In the genomic region with DNA sequence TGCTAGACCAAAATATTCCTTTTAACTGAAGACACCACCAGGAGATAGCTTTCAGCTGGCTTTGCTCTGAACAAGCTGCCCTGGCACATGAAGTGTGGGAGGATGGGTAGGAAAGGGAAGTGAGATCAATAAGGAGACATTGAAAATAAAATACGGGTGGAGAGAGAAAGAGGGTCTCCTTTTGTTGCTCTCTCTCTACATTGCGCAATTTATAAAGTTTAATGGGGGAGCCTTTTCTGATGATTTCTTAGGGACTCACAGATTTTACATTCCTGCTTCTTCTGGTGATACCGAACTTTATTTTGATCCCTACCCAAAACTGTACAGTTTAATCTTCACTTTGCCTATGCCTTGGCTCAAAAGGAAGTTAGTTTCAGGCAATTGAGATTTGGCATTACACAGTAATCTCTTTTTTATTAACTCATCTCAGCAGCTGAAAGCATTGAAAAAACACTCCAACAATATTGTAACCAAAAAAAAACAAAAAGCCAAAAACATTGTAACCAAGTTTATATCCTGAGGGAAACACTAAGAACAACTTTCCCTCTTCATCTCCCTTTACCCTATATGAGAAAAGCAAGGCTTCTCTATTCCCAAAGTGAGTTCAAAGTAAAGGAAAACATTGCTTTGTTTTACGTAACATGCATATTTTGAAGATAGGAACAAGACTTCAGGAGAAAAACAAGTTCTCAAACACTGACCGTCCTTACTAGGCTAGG, we compare ENCODE assay signal across 2 cellular contexts.
TF ChIP-seq lines count a peak whose summit lies in the region.

No MANE protein-coding gene starts in this region.

TF ChIP-seq in HepG2, 621 proteins besides CTCF, POLR2A, EP300 and RAD21:
- TF ChIP-seq CEBPB (IDR thresholded peaks at IDR 0.05; ENCODE audit: borderline replicate concordance, low read depth, low read length) (peak; percentile 74), CREM (IDR thresholded peaks at IDR 0.05) (0 out of 2 replicates have a peak, but pooled peaks have one; percentile 11), CREM (CRISPR knock-in tag; IDR thresholded peaks at IDR 0.05) (no peak), PPARG (CRISPR knock-in tag; conservative IDR thresholded peaks at IDR 0.05) (0 out of 2 replicates have a peak, but pooled peaks have one; percentile 24), MED1 (CRISPR knock-in tag; IDR thresholded peaks at IDR 0.05) (0 out of 2 replicates have a peak, but pooled peaks have one; percentile 14), FOXJ3 (CRISPR knock-in tag; IDR thresholded peaks at IDR 0.05; ENCODE audit: borderline replicate concordance) (0 out of 2 replicates have a peak, but pooled peaks have one; percentile 34), NCOA2 (CRISPR knock-in tag; IDR thresholded peaks at IDR 0.05) (peak; percentile 21; the same call in 1 of the 2 replicates), RBFOX2 (IDR thresholded peaks at IDR 0.05; ENCODE audit: low read depth, low read length) (0 out of 2 replicates have a peak, but pooled peaks have one; percentile 9), DNMT3B (CRISPR knock-in tag; conservative IDR thresholded peaks at IDR 0.05) (no peak), ZNF430 (CRISPR knock-in tag; IDR thresholded peaks at IDR 0.05) (no peak), ISL2 (CRISPR knock-in tag; IDR thresholded peaks at IDR 0.05) (0 out of 2 replicates have a peak, but pooled peaks have one; percentile 35), SOX13 (IDR thresholded peaks at IDR 0.05) (no peak), SOX13 (CRISPR knock-in tag; conservative IDR thresholded peaks at IDR 0.05 in 1 of 2, IDR thresholded peaks at IDR 0.05 in 1 of 2) (peak in 1 of 2 experiments; percentile 44; a peak in 1 of 4 replicates), TCF12 (IDR thresholded peaks at IDR 0.05) (no peak), TCF12 (CRISPR knock-in tag; IDR thresholded peaks at IDR 0.05) (no peak)
- TF ChIP-seq, protein P1, sequence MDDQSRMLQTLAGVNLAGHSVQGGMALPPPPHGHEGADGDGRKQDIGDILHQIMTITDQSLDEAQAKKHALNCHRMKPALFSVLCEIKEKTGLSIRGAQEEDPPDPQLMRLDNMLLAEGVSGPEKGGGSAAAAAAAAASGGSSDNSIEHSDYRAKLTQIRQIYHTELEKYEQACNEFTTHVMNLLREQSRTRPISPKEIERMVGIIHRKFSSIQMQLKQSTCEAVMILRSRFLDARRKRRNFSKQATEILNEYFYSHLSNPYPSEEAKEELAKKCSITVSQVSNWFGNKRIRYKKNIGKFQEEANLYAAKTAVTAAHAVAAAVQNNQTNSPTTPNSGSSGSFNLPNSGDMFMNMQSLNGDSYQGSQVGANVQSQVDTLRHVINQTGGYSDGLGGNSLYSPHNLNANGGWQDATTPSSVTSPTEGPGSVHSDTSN (CRISPR knock-in tag; IDR thresholded peaks at IDR 0.05; ENCODE audit: borderline replicate concordance): no peak
- TF ChIP-seq, protein P2, sequence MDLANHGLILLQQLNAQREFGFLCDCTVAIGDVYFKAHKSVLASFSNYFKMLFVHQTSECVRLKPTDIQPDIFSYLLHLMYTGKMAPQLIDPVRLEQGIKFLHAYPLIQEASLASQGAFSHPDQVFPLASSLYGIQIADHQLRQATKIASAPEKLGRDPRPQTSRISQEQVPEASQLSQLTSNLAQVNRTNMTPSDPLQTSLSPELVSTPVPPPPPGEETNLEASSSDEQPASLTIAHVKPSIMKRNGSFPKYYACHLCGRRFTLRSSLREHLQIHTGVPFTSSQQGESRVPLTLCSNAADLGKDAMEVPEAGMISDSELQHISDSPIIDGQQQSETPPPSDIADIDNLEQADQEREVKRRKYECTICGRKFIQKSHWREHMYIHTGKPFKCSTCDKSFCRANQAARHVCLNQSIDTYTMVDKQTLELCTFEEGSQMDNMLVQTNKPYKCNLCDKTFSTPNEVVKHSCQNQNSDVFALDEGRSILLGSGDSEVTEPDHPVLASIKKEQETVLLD (CRISPR knock-in tag; IDR thresholded peaks at IDR 0.05; ENCODE audit: low read depth): no peak

TF ChIP-seq in H1, 55 proteins besides CTCF, POLR2A, EP300 and RAD21:
- no peak for TF ChIP-seq KDM4A (IDR thresholded peaks at IDR 0.05; ENCODE audit: low read depth, low read length, severe bottlenecking)
- peak; percentile 89 for TF ChIP-seq CEBPB (IDR thresholded peaks at IDR 0.05; ENCODE audit: low read depth, low read length)
- no peak for TF ChIP-seq CBX5 (IDR thresholded peaks at IDR 0.05; ENCODE audit: low read depth, low read length)
- no peak for TF ChIP-seq BACH1 (IDR thresholded peaks at IDR 0.05; ENCODE audit: low read length)
